12 cellular contexts compared by ENCODE assay signal in the genomic region with DNA sequence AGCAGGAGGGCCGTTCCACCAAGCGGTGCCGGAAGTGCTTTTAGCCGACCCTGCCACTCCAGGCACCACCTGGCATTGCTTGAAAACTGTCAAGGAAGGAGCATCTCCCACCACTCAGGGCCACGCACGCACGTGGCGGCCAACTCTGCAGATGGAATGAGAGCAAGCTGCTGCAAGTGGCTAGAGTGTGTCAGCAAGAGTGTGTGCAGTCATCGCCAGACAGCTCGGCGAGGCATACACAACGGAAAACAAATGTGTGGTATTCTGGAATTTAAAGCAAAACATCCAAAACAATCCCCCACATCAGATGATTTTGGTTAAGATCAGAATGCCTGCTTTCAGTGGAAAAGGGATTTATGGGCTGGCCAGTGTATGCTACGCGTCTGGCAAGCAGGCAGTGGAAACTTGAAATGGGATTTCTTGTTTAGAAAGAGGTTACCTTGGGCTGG. TPM values are rescaled to one million over a fixed set of nuclear protein-coding genes. Genes with fewer than 3 reads are reported as not detected.
DNase-seq lines count a peak whose midpoint lies in the region; ATAC-seq and TF ChIP-seq lines count a peak whose summit lies in the region.
"Had no signal": no experiment of that assay in that cellular context is flagged by ENCODE, and none has a peak within 500 bp of the region (broad histone marks: within the 10 kb centered on the region; RNA-seq: fewer than 3 reads in every experiment).

No MANE protein-coding gene starts in this region.

- no peak for ATAC-seq in GM19397 (IDR thresholded peaks at IDR 0.05; ENCODE audit: unreplicated experiment)
- no peak for ATAC-seq in GM21360 (IDR thresholded peaks at IDR 0.05; ENCODE audit: unreplicated experiment)
- ATAC-seq in HG03025 (IDR thresholded peaks at IDR 0.05; ENCODE audit: low FRiP score, unreplicated experiment): no peak

- peak overlapping the region; percentile 76 for H3K27ac ChIP-seq in GM23248
- peak overlapping the region; percentile 99 for H3K27ac ChIP-seq in suprapubic skin

- 3% methylated on average over 14 of the region's 14 CpGs for WGBS in GM23248 (ENCODE audit: low coverage in 1 of 2, low lambda C conversion rate in 2 of 2, missing lambda C conversion rate in 2 of 2), 2 experiments
- 31% methylated on average over 14 of the region's 14 CpGs for WGBS in suprapubic skin

- H3F3A ChIP-seq in GM23248 (ENCODE audit: insufficient read depth): peaks cover 33% of the 10 kb centered on the region

- H3K9me2 ChIP-seq in GM23248 (ENCODE audit: insufficient read depth): no peaks in the 10 kb centered on the region

- DNase-seq in GM23248: peak; percentile 89
- DNase-seq in astrocyte of the spinal cord (ENCODE audit: low read depth, low spot score): peak; percentile 91
- DNase-seq in islet precursor cell: peak; percentile 66
- no peak for DNase-seq in suprapubic skin (ENCODE audit: low spot score in 2 of 2)
- no peak for DNase-seq in GM10266 (ENCODE audit: extremely low spot score)
- DNase-seq: cerebellar nuclear complex, DMS53, NCI-H1436 treated with DMSO at 0.1 percent for 48 hours, T-helper 9 cell had no signal

- no peaks in the 10 kb centered on the region for H3K79me2 ChIP-seq in GM23248 (ENCODE audit: insufficient read depth)

- TF ChIP-seq CTCF in astrocyte of the spinal cord (IDR thresholded peaks at IDR 0.05; ENCODE audit: low read depth, low read length) (no peak), suprapubic skin (IDR thresholded peaks at IDR 0.05) (no peak), GM10266 (IDR thresholded peaks at IDR 0.05; ENCODE audit: control insufficient read depth, insufficient read depth, low read depth, missing control alignments) (no peak)

- TF ChIP-seq POLR2A in suprapubic skin (IDR thresholded peaks at IDR 0.05): no peak

- peak overlapping the region; percentile 45 for H3K4me2 ChIP-seq in GM23248 (ENCODE audit: unreplicated experiment)

- peaks cover 55% of the 10 kb centered on the region for H3K4me1 ChIP-seq in GM23248 (ENCODE audit: insufficient read depth)
- H3K4me1 ChIP-seq in suprapubic skin: peaks cover 100% of the 10 kb centered on the region

- H3K27me3 ChIP-seq in GM23248 (replicated peaks; ENCODE audit: insufficient read depth): no peaks in the 10 kb centered on the region
- H3K27me3 ChIP-seq in suprapubic skin: no peaks in the 10 kb centered on the region

- H3K9me3 ChIP-seq in GM23248 (ENCODE audit: low read depth) (no peaks in the 10 kb centered on the region), suprapubic skin (no peaks in the 10 kb centered on the region)

- peak overlapping the region; percentile 74 for H3K9ac ChIP-seq in GM23248

- H3K4me3 ChIP-seq in GM23248: 0 out of 2 replicates have a peak overlapping the region, but pooled peaks have one; percentile 29
- H3K4me3 ChIP-seq in astrocyte of the spinal cord (ENCODE audit: low read depth, low read length): no peak overlapping the region
- H3K4me3 ChIP-seq in suprapubic skin: no peak overlapping the region

- H2AFZ ChIP-seq in GM23248: no peak overlapping the region

- H3K36me3 ChIP-seq in GM23248 (ENCODE audit: low read depth) (no peaks in the 10 kb centered on the region), suprapubic skin (peaks cover 13% of the 10 kb centered on the region)

- TF ChIP-seq EP300 in suprapubic skin (IDR thresholded peaks at IDR 0.05): no peak

- in situ Hi-C loops in GM23248 (cut with MboI): no loop called here
- in situ Hi-C loops in astrocyte of the spinal cord (cut with HindIII; ENCODE audit: low sequenced_read_pairs): no loop called here

- no peaks in the 10 kb centered on the region for H4K20me1 ChIP-seq in GM23248 (ENCODE audit: insufficient read depth)

RNA-seq across cellular contexts. Expression of a gene that starts 11.2 kb away (rescaled TPM):
- total RNA-seq in GM23248 (2014; rRNA removed; shearing (Covaris generic)): 24.7 and 28.6 TPM in 2 replicates
- polyA plus RNA-seq in GM23248 (2016; fragmentation: Nextera tagmentation; extraction: Ambion mirVana): 45.1 and 46.9 TPM in 2 replicates
- 100 to 1,000 TPM; 420 to 548 (median 475) TPM for total RNA-seq in suprapubic skin

Comparison
In these comparisons a context has a peak if more than half of its experiments do, and no peak if none do; other contexts are left out.
1. DNase-seq: peak in GM23248 (single experiment), astrocyte of the spinal cord (single experiment) and islet precursor cell (single experiment); none in suprapubic skin (0 of 2) and GM10266 (single experiment).
2. RNA of a gene that starts 11.2 kb away (total RNA-seq): 420 to 548 TPM in suprapubic skin; 24.7 to 28.6 TPM in GM23248; every median in the first group is over 10 times any median in the second.